ENCODE assay signal across 8 cellular contexts in genomic region chr22:40950888-40951794, GRCh38.
A peak's percentile ranks its signal among the peaks of the same experiment; 100 is the strongest.
DNase-seq lines count a peak whose midpoint lies in the region; ATAC-seq and TF ChIP-seq lines count a peak whose summit lies in the region.

TSS of gene RBX1 (plus strand) at chr22:40951378. CDS start at chr22:40951399, 21 bp downstream.

- ATAC-seq in GM19035 (IDR thresholded peaks at IDR 0.05; ENCODE audit: unreplicated experiment) = peak; percentile 77
- peak; percentile 79 for ATAC-seq in HG03354 (IDR thresholded peaks at IDR 0.05; ENCODE audit: poor library complexity, severe bottlenecking, unreplicated experiment)

- H3K4me3 ChIP-seq in AG09309 (ENCODE audit: control insufficient read depth, low read depth, low read length) = peak within 1 kb of the TSS; percentile 96

- TF ChIP-seq CTCF in AG09309 (IDR thresholded peaks at IDR 0.05; ENCODE audit: control insufficient read depth, insufficient read depth, low read depth, low read length, missing control alignments) = no peak

- DNase-seq in AG09309 (ENCODE audit: low read depth) = peak; percentile 92
- DNase-seq in NCI-H446 treated with DMSO at 0.1 percent for 48 hours (lab: John Stamatoyannopoulos, UW) = peak; percentile 93
- peak; percentile 99 for DNase-seq in activated CD4-positive, CD25-positive, alpha-beta regulatory T cell treated with anti-CD3 and anti-CD28 coated beads, Interleukin-2, amount 50 U/mL, for 72 hours
- peak; percentile 67 to 92 for DNase-seq in cerebellar nuclear complex (lab: John Stamatoyannopoulos, UW)
- DNase-seq in islet precursor cell = peak; percentile 99
- DNase-seq in stimulated activated CD4-positive, alpha-beta T cell treated with anti-CD3 and anti-CD28 coated beads, Interleukin-12 subunit alpha, Interleukin-12 subunit beta, amount 100 ng/mL, for 48 hours (ENCODE audit: low read depth in 2 of 3, low spot score in 1 of 3) = peak; percentile 97 to 99 (median 98)

Comparison
In these comparisons a context has a peak if more than half of its experiments do, and no peak if none do; other contexts are left out.
1. Peak in every context shown above with its lines: DNase-seq, ATAC-seq and H3K4me3 ChIP-seq.